Comparison of ENCODE assay signal across 8 cellular contexts in the genomic region with DNA sequence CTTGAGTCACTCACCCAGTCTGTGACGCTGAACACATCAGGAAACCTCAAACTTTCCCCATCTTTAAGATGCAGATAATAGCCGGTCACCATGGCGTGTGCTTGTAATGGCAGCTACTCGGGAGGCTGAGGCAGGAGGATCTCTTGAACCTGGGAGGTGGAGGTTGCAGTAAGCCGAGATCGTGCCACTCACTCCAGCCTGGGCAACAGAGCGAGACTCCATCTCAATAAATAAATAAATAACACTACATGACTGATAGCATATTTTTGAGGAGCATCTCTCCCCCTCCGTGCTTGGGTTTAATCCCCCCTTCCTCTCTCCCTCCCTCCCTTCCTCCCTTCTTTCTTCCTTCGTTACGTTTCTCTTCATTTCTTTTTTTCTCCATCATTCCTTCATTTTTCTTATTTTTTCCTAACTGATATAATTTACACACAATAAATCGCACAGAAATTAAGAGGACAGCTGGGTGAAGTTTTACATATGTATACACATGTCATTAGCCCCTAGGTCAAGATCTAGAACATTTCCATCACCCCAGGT. TPM values are rescaled to one million over a fixed set of nuclear protein-coding genes. Genes with fewer than 3 reads are reported as not detected.
DNase-seq lines count a peak whose midpoint lies in the region; ATAC-seq and TF ChIP-seq lines count a peak whose summit lies in the region.

No MANE protein-coding gene starts in this region.

- H3K27me3 Mint-ChIP-seq in activated naive CD4-positive, alpha-beta T cell treated with anti-CD3 and anti-CD28 coated beads, Interleukin-2, amount 50 U/mL, for 24 hours = no peaks in the 10 kb centered on the region

- DNase-seq in GM12864 (ENCODE audit: low read depth) = no peak
- DNase-seq in DMS114 treated with DMSO at 0.1 percent for 48 hours (lab: John Stamatoyannopoulos, UW; ENCODE audit: unreplicated experiment) = no peak
- no peak for DNase-seq in NCI-H1048 (lab: John Stamatoyannopoulos, UW)
- no peak for DNase-seq in central memory CD4-positive, alpha-beta T cell

- peak; percentile 13 for ATAC-seq in HG02798 (IDR thresholded peaks at IDR 0.05; ENCODE audit: poor library complexity, unreplicated experiment)
- ATAC-seq in GM18907 (IDR thresholded peaks at IDR 0.05; ENCODE audit: unreplicated experiment) = no peak

- H3K9me3 ChIP-seq in mononuclear cell (ENCODE audit: low read depth, low read length) = no peaks in the 10 kb centered on the region

- TF ChIP-seq CTCF in GM12864 (IDR thresholded peaks at IDR 0.05; ENCODE audit: low read depth, low read length, missing control alignments) = no peak

- no peaks in the 10 kb centered on the region for H3K9me3 Mint-ChIP-seq in activated naive CD4-positive, alpha-beta T cell treated with anti-CD3 and anti-CD28 coated beads, Interleukin-2, amount 50 U/mL, for 24 hours

- peak overlapping the region; percentile 99 for H3K27ac Mint-ChIP-seq in activated naive CD4-positive, alpha-beta T cell treated with anti-CD3 and anti-CD28 coated beads, Interleukin-2, amount 50 U/mL, for 24 hours

- H3K4me1 Mint-ChIP-seq in activated naive CD4-positive, alpha-beta T cell treated with anti-CD3 and anti-CD28 coated beads, Interleukin-2, amount 50 U/mL, for 24 hours = peaks cover 41% of the 10 kb centered on the region

- no peaks in the 10 kb centered on the region for H3K27me3 ChIP-seq in mononuclear cell (ENCODE audit: insufficient read depth, low read length)

- no peaks in the 10 kb centered on the region for H3K36me3 Mint-ChIP-seq in activated naive CD4-positive, alpha-beta T cell treated with anti-CD3 and anti-CD28 coated beads, Interleukin-2, amount 50 U/mL, for 24 hours

- H3K4me3 ChIP-seq in GM12864 (ENCODE audit: low read depth, low read length) (peak overlapping the region; percentile 57), mononuclear cell (ENCODE audit: low read length) (peak overlapping the region; percentile 49)

- peaks cover 28% of the 10 kb centered on the region for H3K4me1 ChIP-seq in mononuclear cell (ENCODE audit: insufficient read depth, low read length)

- peak overlapping the region; percentile 85 for H3K4me3 Mint-ChIP-seq in activated naive CD4-positive, alpha-beta T cell treated with anti-CD3 and anti-CD28 coated beads, Interleukin-2, amount 50 U/mL, for 24 hours

RNA-seq across cellular contexts. Expression of gene EZR, which starts 51.3 kb away (rescaled TPM):
- 165 TPM for total RNA-seq in mononuclear cell
